Comparison of ENCODE assay signal across 8 cellular contexts in genomic region chrX:133414399-133415275, GRCh38. TPM values are rescaled to one million over a fixed set of nuclear protein-coding genes. Genes with fewer than 3 reads are reported as not detected.
DNase-seq lines count a peak whose midpoint lies in the region; ATAC-seq lines count a peak whose summit lies in the region.

No MANE protein-coding gene starts in this region.

- H3K36me3 ChIP-seq in iPS-20b (ENCODE audit: insufficient read depth, low read depth, low read length), result peaks cover 35% of the 10 kb centered on the region

- peaks cover 9% of the 10 kb centered on the region for H3K4me1 Mint-ChIP-seq in activated naive CD8-positive, alpha-beta T cell treated with anti-CD3 and anti-CD28 coated beads, Interleukin-2, amount 50 U/mL, for 24 hours
- peaks cover 5% of the 10 kb centered on the region in 2 donors for H3K4me1 Mint-ChIP-seq in stimulated activated naive B cell treated with anti-CD40 and anti-IgM and Interleukin-4, amounts not matched to agents 10 μg/mL and 1 μg/mL and 100 μg/mL, for 72 hours

- peaks cover 43% of the 10 kb centered on the region for H3K27me3 Mint-ChIP-seq in activated naive CD8-positive, alpha-beta T cell treated with anti-CD3 and anti-CD28 coated beads, Interleukin-2, amount 50 U/mL, for 24 hours
- peaks cover 30 to 34% of the 10 kb centered on the region in 2 donors for H3K27me3 Mint-ChIP-seq in stimulated activated naive B cell treated with anti-CD40 and anti-IgM and Interleukin-4, amounts not matched to agents 10 μg/mL and 1 μg/mL and 100 μg/mL, for 72 hours

- no peak for DNase-seq in Right ventricle myocardium inferior (ENCODE audit: missing footprints)
- DNase-seq in cardiac septum (ENCODE audit: low spot score), result no peak
- DNase-seq in activated naive CD8-positive, alpha-beta T cell treated with anti-CD3 and anti-CD28 coated beads, Interleukin-2, amount 50 U/mL, for 24 hours, result no peak
- DNase-seq in stimulated activated naive B cell treated with anti-CD40 and anti-IgM and Interleukin-4, amounts not matched to agents 10 μg/mL and 1 μg/mL and 100 μg/mL, for 72 hours, result peak; percentile 1
- DNase-seq in activated effector memory CD4-positive, alpha-beta T cell treated with anti-CD3 and anti-CD28 coated beads, Interleukin-2, amount 50 U/mL, for 16 hours, result no peak
- no peak for DNase-seq in NCI-H510A (lab: John Stamatoyannopoulos, UW)

- peak overlapping the region; percentile 83; the same call in 1 of the 2 replicates for H3K9ac ChIP-seq in iPS-20b (ENCODE audit: low read depth, low read length)

- H3K9me3 Mint-ChIP-seq in activated naive CD8-positive, alpha-beta T cell treated with anti-CD3 and anti-CD28 coated beads, Interleukin-2, amount 50 U/mL, for 24 hours, result no peaks in the 10 kb centered on the region
- H3K9me3 Mint-ChIP-seq in stimulated activated naive B cell treated with anti-CD40 and anti-IgM and Interleukin-4, amounts not matched to agents 10 μg/mL and 1 μg/mL and 100 μg/mL, for 72 hours, result no peaks in the 10 kb centered on the region

- H3K9me3 ChIP-seq in iPS-20b (ENCODE audit: insufficient read depth, low read depth, low read length), result no peaks in the 10 kb centered on the region

- peaks cover 32% of the 10 kb centered on the region for H3K4me1 ChIP-seq in iPS-20b (ENCODE audit: insufficient read depth, low read length)

- H3K4me3 ChIP-seq in iPS-20b (ENCODE audit: low read length), result peak overlapping the region; percentile 93

- H3K27me3 ChIP-seq in iPS-20b (ENCODE audit: insufficient read depth, low read length), result peaks cover 11% of the 10 kb centered on the region; the same call in 1 of the 2 replicates

- intact Hi-C loops in Right ventricle myocardium inferior (cut with DNase I), result no loop called here
- intact Hi-C loops in cardiac septum (cut with DNase I), result no loop called here

- H3K27ac Mint-ChIP-seq in activated naive CD8-positive, alpha-beta T cell treated with anti-CD3 and anti-CD28 coated beads, Interleukin-2, amount 50 U/mL, for 24 hours, result no peak overlapping the region
- peak overlapping the region; percentile 88 for H3K27ac Mint-ChIP-seq in stimulated activated naive B cell treated with anti-CD40 and anti-IgM and Interleukin-4, amounts not matched to agents 10 μg/mL and 1 μg/mL and 100 μg/mL, for 72 hours

- H3K36me3 Mint-ChIP-seq in activated naive CD8-positive, alpha-beta T cell treated with anti-CD3 and anti-CD28 coated beads, Interleukin-2, amount 50 U/mL, for 24 hours (ENCODE audit: low read depth), result no peaks in the 10 kb centered on the region
- H3K36me3 Mint-ChIP-seq in stimulated activated naive B cell treated with anti-CD40 and anti-IgM and Interleukin-4, amounts not matched to agents 10 μg/mL and 1 μg/mL and 100 μg/mL, for 72 hours, result peaks cover 0 to 3% of the 10 kb centered on the region in 2 donors

- ATAC-seq in Right ventricle myocardium inferior (peak; percentile 54), HG03342 (IDR thresholded peaks at IDR 0.05; ENCODE audit: unreplicated experiment) (no peak)
- ATAC-seq in activated naive CD8-positive, alpha-beta T cell treated with anti-CD3 and anti-CD28 coated beads, Interleukin-2, amount 50 U/mL, for 24 hours, result no peak
- ATAC-seq in stimulated activated naive B cell treated with anti-CD40 and anti-IgM and Interleukin-4, amounts not matched to agents 10 μg/mL and 1 μg/mL and 100 μg/mL, for 72 hours (replicated peaks), result peak; percentile 63 to 68

- peak overlapping the region; percentile 49 for H3K4me3 Mint-ChIP-seq in activated naive CD8-positive, alpha-beta T cell treated with anti-CD3 and anti-CD28 coated beads, Interleukin-2, amount 50 U/mL, for 24 hours
- peak overlapping the region; percentile 83 to 85 for H3K4me3 Mint-ChIP-seq in stimulated activated naive B cell treated with anti-CD40 and anti-IgM and Interleukin-4, amounts not matched to agents 10 μg/mL and 1 μg/mL and 100 μg/mL, for 72 hours

- no peak overlapping the region for H3K27ac ChIP-seq in iPS-20b (ENCODE audit: low read length)

RNA-seq across cellular contexts. Expression of gene GPC4, which starts 0.7 kb away (rescaled TPM):
- total RNA-seq in Right ventricle myocardium inferior, result 9.9 TPM
- 3.6 TPM for total RNA-seq in cardiac septum

Comparison
In these comparisons a context has a peak if more than half of its experiments do, and no peak if none do; other contexts are left out.
1. ATAC-seq: peak in Right ventricle myocardium inferior (single experiment) and stimulated activated naive B cell treated with anti-CD40 and anti-IgM and Interleukin-4, amounts not matched to agents 10 μg/mL and 1 μg/mL and 100 μg/mL, for 72 hours (2 of 2); none in activated naive CD8-positive, alpha-beta T cell treated with anti-CD3 and anti-CD28 coated beads, Interleukin-2, amount 50 U/mL, for 24 hours (single experiment) and HG03342 (single experiment).